In genomic region chr12:102503056-102503681, GRCh38 we compare ENCODE assay signal across 12 cellular contexts. TPM values are rescaled to one million over a fixed set of nuclear protein-coding genes. Genes with fewer than 3 reads are reported as not detected.
A peak's percentile ranks its signal among the peaks of the same experiment; 100 is the strongest.
DNase-seq lines count a peak whose midpoint lies in the region; ATAC-seq and TF ChIP-seq lines count a peak whose summit lies in the region.
"Had no signal": no experiment of that assay in that cellular context is flagged by ENCODE, and none has a peak within 500 bp of the region (broad histone marks: within the 10 kb centered on the region; RNA-seq: fewer than 3 reads in every experiment).

No MANE protein-coding gene starts in this region.

- peaks cover 9 to 13% of the 10 kb centered on the region in 2 donors for H3K27me3 Mint-ChIP-seq in stimulated activated naive B cell treated with anti-CD40 and anti-IgM and Interleukin-4, amounts not matched to agents 10 μg/mL and 1 μg/mL and 100 μg/mL, for 72 hours

- no peaks in the 10 kb centered on the region for H3K36me3 Mint-ChIP-seq in stimulated activated naive B cell treated with anti-CD40 and anti-IgM and Interleukin-4, amounts not matched to agents 10 μg/mL and 1 μg/mL and 100 μg/mL, for 72 hours
- H3K36me3 Mint-ChIP-seq: activated naive CD4-positive, alpha-beta T cell treated with anti-CD3 and anti-CD28 coated beads, Interleukin-2, amount 10 ng/mL, durations not matched to agents 7 days and 5 days had no signal

- H3K36me3 ChIP-seq in right atrium auricular region, result no peaks in the 10 kb centered on the region

- no peak for TF ChIP-seq CTCF in right atrium auricular region (IDR thresholded peaks at IDR 0.05)

- peaks cover 0 to 17% of the 10 kb centered on the region in 2 donors for H3K9me3 ChIP-seq in right atrium auricular region

- H3K9me3 Mint-ChIP-seq in stimulated activated naive B cell treated with anti-CD40 and anti-IgM and Interleukin-4, amounts not matched to agents 10 μg/mL and 1 μg/mL and 100 μg/mL, for 72 hours, result no peaks in the 10 kb centered on the region
- H3K9me3 Mint-ChIP-seq: activated naive CD4-positive, alpha-beta T cell treated with anti-CD3 and anti-CD28 coated beads, Interleukin-2, amount 10 ng/mL, durations not matched to agents 7 days and 5 days had no signal

- no peak overlapping the region for H3K4me3 ChIP-seq in right atrium auricular region

- no peak overlapping the region for H3K27ac Mint-ChIP-seq in stimulated activated naive B cell treated with anti-CD40 and anti-IgM and Interleukin-4, amounts not matched to agents 10 μg/mL and 1 μg/mL and 100 μg/mL, for 72 hours
- H3K27ac Mint-ChIP-seq: activated naive CD4-positive, alpha-beta T cell treated with anti-CD3 and anti-CD28 coated beads, Interleukin-2, amount 10 ng/mL, durations not matched to agents 7 days and 5 days had no signal

- peaks cover 2 to 16% of the 10 kb centered on the region in 2 donors for H3K4me1 Mint-ChIP-seq in stimulated activated naive B cell treated with anti-CD40 and anti-IgM and Interleukin-4, amounts not matched to agents 10 μg/mL and 1 μg/mL and 100 μg/mL, for 72 hours
- H3K4me1 Mint-ChIP-seq: activated naive CD4-positive, alpha-beta T cell treated with anti-CD3 and anti-CD28 coated beads, Interleukin-2, amount 10 ng/mL, durations not matched to agents 7 days and 5 days had no signal

- no peaks in the 10 kb centered on the region for H3K4me1 ChIP-seq in right atrium auricular region

- no peak overlapping the region for H3K4me3 Mint-ChIP-seq in stimulated activated naive B cell treated with anti-CD40 and anti-IgM and Interleukin-4, amounts not matched to agents 10 μg/mL and 1 μg/mL and 100 μg/mL, for 72 hours
- H3K4me3 Mint-ChIP-seq: activated naive CD4-positive, alpha-beta T cell treated with anti-CD3 and anti-CD28 coated beads, Interleukin-2, amount 10 ng/mL, durations not matched to agents 7 days and 5 days had no signal

- intact Hi-C loops in Right ventricle myocardium superior (cut with DNase I), result no loop called here

- DNase-seq in Right ventricle myocardium superior, result no peak
- DNase-seq in right atrium auricular region (ENCODE audit: low spot score), result no peak
- DNase-seq in NOMO-1 treated with DMSO at 0.1 percent for 48 hours (lab: John Stamatoyannopoulos, UW; ENCODE audit: unreplicated experiment), result peak; percentile 93
- no peak for DNase-seq in stimulated activated naive B cell treated with anti-CD40 and anti-IgM and Interleukin-4, amounts not matched to agents 10 μg/mL and 1 μg/mL and 100 μg/mL, for 72 hours
- DNase-seq in GM03348 (ENCODE audit: low spot score), result no peak
- no peak for DNase-seq in dermis blood vessel endothelial cell
- DNase-seq in NCI-H748 treated with DMSO at 0.1 percent for 48 hours (lab: John Stamatoyannopoulos, UW), result no peak
- DNase-seq: activated CD4-positive, CD25-positive, alpha-beta regulatory T cell treated with anti-CD3 and anti-CD28 coated beads, Interleukin-2, amount 50 U/mL, for 72 hours; activated naive CD4-positive, alpha-beta T cell treated with anti-CD3 and anti-CD28 coated beads, Interleukin-2, amount 10 ng/mL, durations not matched to agents 7 days and 5 days; NCI-H2081 treated with DMSO at 0.1 percent for 48 hours; occipital lobe had no signal

- no peaks in the 10 kb centered on the region for H3K27me3 ChIP-seq in right atrium auricular region

- peak; percentile 67 for ATAC-seq in Right ventricle myocardium superior (ENCODE audit: poor library complexity)
- peak; percentile 71 for ATAC-seq in HG02884 (IDR thresholded peaks at IDR 0.05; ENCODE audit: unreplicated experiment)
- ATAC-seq in stimulated activated naive B cell treated with anti-CD40 and anti-IgM and Interleukin-4, amounts not matched to agents 10 μg/mL and 1 μg/mL and 100 μg/mL, for 72 hours (replicated peaks), result peak; percentile 88 to 92

- no peak overlapping the region for H3K27ac ChIP-seq in right atrium auricular region

RNA-seq across cellular contexts. Expression of gene IGF1, which starts 22.8 kb away (rescaled TPM):
- total RNA-seq in Right ventricle myocardium superior (8.3 TPM), right atrium auricular region (10 to 100 TPM; 11.4 to 26.1 TPM), dermis blood vessel endothelial cell (0.34 and 1.0 TPM in 2 replicates)
